Comparison of ENCODE assay signal across 20 cellular contexts in genomic region chr19:5250127-5250659, GRCh38.
DNase-seq lines count a peak whose midpoint lies in the region; TF ChIP-seq lines count a peak whose summit lies in the region.
"Had no signal": no experiment of that assay in that cellular context is flagged by ENCODE, and none has a peak within 500 bp of the region (broad histone marks: within the 10 kb centered on the region; RNA-seq: fewer than 3 reads in every experiment).

No MANE protein-coding gene starts in this region.

- H3K4me3 ChIP-seq in A673 (ENCODE audit: low read depth, low read length, poor library complexity, severe bottlenecking) = no peak overlapping the region
- H3K4me3 ChIP-seq: colonic mucosa, PC-9 had no signal

- DNase-seq in NCI-H1694 (lab: John Stamatoyannopoulos, UW) (peak; percentile 23), NCI-H1694 treated with DMSO at 0.1 percent for 48 hours (lab: John Stamatoyannopoulos, UW) (no peak), head of caudate nucleus (peak; percentile 50 to 91 (median 74)), nucleus accumbens (lab: John Stamatoyannopoulos, UW) (peak in 53 of 56 donors; percentile 4 to 85 (median 55)), SHP77 treated with DMSO at 0.1 percent for 48 hours (lab: John Stamatoyannopoulos, UW) (no peak), A673 (ENCODE audit: low spot score) (no peak), HCEC 1CT (no peak)
- DNase-seq in stimulated activated CD4-positive, alpha-beta T cell treated with anti-CD3 and anti-CD28 coated beads, Interleukin-4, amount 100 ng/mL, for 4 hours = no peak
- DNase-seq: 8988T; activated CD4-positive, alpha-beta memory T cell treated with anti-CD3 and anti-CD28 coated beads, Interleukin-2, amount 10 ng/mL, durations not matched to agents 7 days and 5 days; activated T-cell treated with anti-CD3 and anti-CD28 coated beads, Interleukin-2, amount 50 U/mL, for 72 hours; CD4-positive, CD25-positive, alpha-beta regulatory T cell; colonic mucosa; DND-41; glutamatergic neuron; Karpas-422; NCI-H187; NCI-H524; PC-9 had no signal

- intact Hi-C loops in head of caudate nucleus (cut with DNase I) = no loop called here
- intact Hi-C loops in A673 (cut with micrococcal nuclease; ENCODE audit: unreplicated experiment) = no loop called here

- no peaks in the 10 kb centered on the region for H3K4me1 ChIP-seq in A673 (ENCODE audit: insufficient read depth, low read length, poor library complexity, severe bottlenecking)
- H3K4me1 ChIP-seq: colonic mucosa, parathyroid adenoma had no signal

- BruUV-seq in A673 (replicated peaks; lab: Mats Ljungman, UMichigan) = no TSS peak

- H3K9me3 ChIP-seq in A673 (ENCODE audit: low read depth, low read length, poor library complexity, severe bottlenecking) = peaks cover 8% of the 10 kb centered on the region
- H3K9me3 ChIP-seq: colonic mucosa had no signal

- CTCF ChIA-PET in A673 (lab: Charles Lee) = no interaction called here

- TF ChIP-seq CTCF in A673 (conservative IDR thresholded peaks at IDR 0.05; ENCODE audit: low read depth, low read length) = no peak

- no peak overlapping the region for H3K27ac ChIP-seq in A673 (ENCODE audit: low read depth, low read length, poor library complexity, severe bottlenecking)
- H3K27ac ChIP-seq: colonic mucosa, parathyroid adenoma, PC-9 had no signal

- peaks cover 18% of the 10 kb centered on the region for H3K36me3 ChIP-seq in A673 (ENCODE audit: insufficient read depth, low read length, poor library complexity, severe bottlenecking)
- H3K36me3 ChIP-seq: colonic mucosa had no signal

- no peaks in the 10 kb centered on the region for H3K27me3 ChIP-seq in A673 (replicated peaks; ENCODE audit: insufficient read depth, low read depth, low read length, poor library complexity)
- H3K27me3 ChIP-seq: colonic mucosa had no signal

- POLR2A ChIA-PET in A673 (lab: Charles Lee; ENCODE audit: low non-redundant PET) = no interaction called here

Comparison
In these comparisons a context has a peak if more than half of its experiments do, and no peak if none do; other contexts are left out.
1. DNase-seq: peak in NCI-H1694 (single experiment), head of caudate nucleus (42 of 42) and nucleus accumbens (53 of 56); none in NCI-H1694 treated with DMSO at 0.1 percent for 48 hours (single experiment), SHP77 treated with DMSO at 0.1 percent for 48 hours (single experiment), stimulated activated CD4-positive, alpha-beta T cell treated with anti-CD3 and anti-CD28 coated beads, Interleukin-4, amount 100 ng/mL, for 4 hours (0 of 2), A673 (single experiment) and HCEC 1CT (single experiment).